ENCODE assay signal across 26 cellular contexts in genomic region chr17:51734976-51735375, GRCh38.
"Had no signal": no experiment of that assay in that cellular context is flagged by ENCODE, and none has a peak within 500 bp of the region (broad histone marks: within the 10 kb centered on the region; RNA-seq: fewer than 3 reads in every experiment).

No MANE protein-coding gene starts in this region.

- H3K4me3 ChIP-seq: adrenal gland, breast epithelium, cardiac muscle cell, colonic mucosa, esophagus squamous epithelium, gastroesophageal sphincter, heart right ventricle, hepatocyte had no signal

- H3K4me2 ChIP-seq: hepatocyte had no signal

- FAIRE-seq: endometrium, endothelial cell of umbilical vein had no signal

- H3K27me3 ChIP-seq: adrenal gland, breast epithelium, cardiac muscle cell, colonic mucosa, esophagus squamous epithelium, gastroesophageal sphincter had no signal

- DNase-seq: activated CD4-positive, CD25-positive, alpha-beta regulatory T cell; activated CD8-positive, alpha-beta memory T cell treated with anti-CD3 and anti-CD28 coated beads, Interleukin-2, amount 10 ng/mL, durations not matched to agents 7 days and 5 days; activated CD8-positive, alpha-beta memory T cell treated with anti-CD3 and anti-CD28 coated beads, Interleukin-2, amount 50 U/mL, for 4 hours; activated CD8-positive, alpha-beta T cell treated with anti-CD3 and anti-CD28 coated beads, Interleukin-2, amount 10 ng/mL, durations not matched to agents 7 days and 5 days; activated T-cell treated with anti-CD3 and anti-CD28 coated beads, Interleukin-2, amount 50 U/mL, for 1 hour; activated T-cell treated with anti-CD3 and anti-CD28 coated beads, Interleukin-2, amount 50 U/mL, for 48 hours; amygdala; aorta; central memory CD4-positive, alpha-beta T cell; cerebellar nuclear complex; effector CD8-positive, alpha-beta T cell; esophagus squamous epithelium; foreskin melanocyte; T-helper 2 cell had no signal

- H3K4me1 ChIP-seq: adrenal gland, breast epithelium, colonic mucosa, esophagus squamous epithelium, gastroesophageal sphincter, heart right ventricle had no signal

- H3K9me3 ChIP-seq: adrenal gland, breast epithelium, colonic mucosa, esophagus squamous epithelium, gastroesophageal sphincter had no signal

- H3K27ac ChIP-seq: adrenal gland, breast epithelium, cardiac muscle cell, colonic mucosa, epithelial cell of prostate, esophagus squamous epithelium, gastroesophageal sphincter, heart right ventricle, hepatocyte had no signal

- H3K36me3 ChIP-seq: adrenal gland, breast epithelium, cardiac muscle cell, colonic mucosa, esophagus squamous epithelium, gastroesophageal sphincter, heart right ventricle had no signal

- ATAC-seq: activated CD4-positive, alpha-beta T cell treated with anti-CD3 and anti-CD28 coated beads for 36 hours; activated CD8-positive, alpha-beta memory T cell treated with anti-CD3 and anti-CD28 coated beads, Interleukin-2, amount 10 ng/mL, durations not matched to agents 7 days and 5 days; activated CD8-positive, alpha-beta T cell treated with anti-CD3 and anti-CD28 coated beads, Interleukin-2, amount 10 ng/mL, durations not matched to agents 7 days and 5 days; activated naive CD8-positive, alpha-beta T cell treated with anti-CD3 and anti-CD28 coated beads, Interleukin-2, amount 50 U/mL, for 24 hours; gastroesophageal sphincter; heart right ventricle had no signal
